ENCODE assay signal across 31 cellular contexts in genomic region chr5:91643796-91644195, GRCh38.
DNase-seq lines count a peak whose midpoint lies in the region; TF ChIP-seq lines count a peak whose summit lies in the region.
"Had no signal": no experiment of that assay in that cellular context is flagged by ENCODE, and none has a peak within 500 bp of the region (broad histone marks: within the 10 kb centered on the region; RNA-seq: fewer than 3 reads in every experiment).

No MANE protein-coding gene starts in this region.

- no peak overlapping the region for H3K4me3 ChIP-seq in SK-N-MC
- no peak overlapping the region for H3K4me3 ChIP-seq in choroid plexus epithelial cell (ENCODE audit: low read depth, low read length)
- H3K4me3 ChIP-seq in foreskin fibroblast (ENCODE audit: low read depth in 1 of 2, low read length in 2 of 2), result no peak overlapping the region
- H3K4me3 ChIP-seq: BLaER1 treated with 17β-estradiol and CSF1 and Interleukin-3, amounts not matched to agents 10 nM and 100 nM; K562; right atrium auricular region; upper lobe of right lung had no signal

- H3K9me3 ChIP-seq in SK-N-MC (ENCODE audit: low read depth, low read length), result no peaks in the 10 kb centered on the region
- H3K9me3 ChIP-seq: BLaER1 treated with 17β-estradiol and CSF1 and Interleukin-3, amounts not matched to agents 10 nM and 100 nM; right atrium auricular region; upper lobe of right lung had no signal

- DNase-seq in SK-N-MC (ENCODE audit: low read depth, low spot score) (no peak), choroid plexus epithelial cell (ENCODE audit: low read depth) (peak; percentile 61), foreskin fibroblast (peak; percentile 7 to 54), smooth muscle cell of the brain vasculature (ENCODE audit: low read depth, low spot score) (peak; percentile 6), C1 segment of cervical spinal cord (lab: John Stamatoyannopoulos, UW) (no peak), NCI-H69 (lab: John Stamatoyannopoulos, UW) (no peak), SKM-1 (lab: John Stamatoyannopoulos, UW; ENCODE audit: unreplicated experiment) (no peak), amygdala (lab: John Stamatoyannopoulos, UW) (no peak)
- DNase-seq: activated CD4-positive, alpha-beta T cell treated with anti-CD3 and anti-CD28 coated beads, Interleukin-2, amount 10 ng/mL, durations not matched to agents 24 days and 14 days; activated naive CD8-positive, alpha-beta T cell treated with anti-CD3 and anti-CD28 coated beads, Interleukin-2, amount 50 U/mL, for 24 hours; activated T-cell treated with anti-CD3 and anti-CD28 coated beads, Interleukin-2, amount 50 U/mL, for 48 hours; COR-L47; cortex of kidney; DMS79 treated with DMSO at 0.1 percent for 48 hours; GF-D8; glutamatergic neuron; kidney; MM.1S; naive thymus-derived CD4-positive, alpha-beta T cell; NCI-H2081 treated with DMSO at 0.1 percent for 48 hours; NCI-H82; stimulated activated CD4-positive, alpha-beta T cell treated with anti-CD3 and anti-CD28 coated beads, Interleukin-2, amount 100 ng/mL, for 48 hours; substantia nigra; SW 1271; T-helper 9 cell; upper lobe of right lung had no signal

- H3K36me3 ChIP-seq in SK-N-MC (ENCODE audit: insufficient read depth, low read length), result no peaks in the 10 kb centered on the region
- H3K36me3 ChIP-seq: BLaER1 treated with 17β-estradiol and CSF1 and Interleukin-3, amounts not matched to agents 10 nM and 100 nM; right atrium auricular region; upper lobe of right lung had no signal

- TF ChIP-seq CTCF in choroid plexus epithelial cell (conservative IDR thresholded peaks at IDR 0.05; ENCODE audit: low read depth, low read length) (no peak), foreskin fibroblast (IDR thresholded peaks at IDR 0.05; ENCODE audit: low read depth, low read length) (no peak)

- peak overlapping the region; percentile 35; the same call in 1 of the 2 replicates for H3K27ac ChIP-seq in SK-N-MC
- H3K27ac ChIP-seq: BLaER1 treated with 17β-estradiol and CSF1 and Interleukin-3, amounts not matched to agents 10 nM and 100 nM; parathyroid adenoma; right atrium auricular region; upper lobe of right lung; VCaP had no signal

- no peak overlapping the region for H3K9ac ChIP-seq in SK-N-MC (ENCODE audit: insufficient read length)
- H3K9ac ChIP-seq: BLaER1 treated with 17β-estradiol and CSF1 and Interleukin-3, amounts not matched to agents 10 nM and 100 nM; parathyroid adenoma had no signal

Comparison
In these comparisons a context has a peak if more than half of its experiments do, and no peak if none do; other contexts are left out.
1. DNase-seq: peak in choroid plexus epithelial cell (single experiment), foreskin fibroblast (2 of 2) and smooth muscle cell of the brain vasculature (single experiment); none in SK-N-MC (single experiment), C1 segment of cervical spinal cord (0 of 14), NCI-H69 (single experiment), SKM-1 (single experiment) and amygdala (0 of 56).